ENCODE assay signal across 1 cellular context in the genomic region with DNA sequence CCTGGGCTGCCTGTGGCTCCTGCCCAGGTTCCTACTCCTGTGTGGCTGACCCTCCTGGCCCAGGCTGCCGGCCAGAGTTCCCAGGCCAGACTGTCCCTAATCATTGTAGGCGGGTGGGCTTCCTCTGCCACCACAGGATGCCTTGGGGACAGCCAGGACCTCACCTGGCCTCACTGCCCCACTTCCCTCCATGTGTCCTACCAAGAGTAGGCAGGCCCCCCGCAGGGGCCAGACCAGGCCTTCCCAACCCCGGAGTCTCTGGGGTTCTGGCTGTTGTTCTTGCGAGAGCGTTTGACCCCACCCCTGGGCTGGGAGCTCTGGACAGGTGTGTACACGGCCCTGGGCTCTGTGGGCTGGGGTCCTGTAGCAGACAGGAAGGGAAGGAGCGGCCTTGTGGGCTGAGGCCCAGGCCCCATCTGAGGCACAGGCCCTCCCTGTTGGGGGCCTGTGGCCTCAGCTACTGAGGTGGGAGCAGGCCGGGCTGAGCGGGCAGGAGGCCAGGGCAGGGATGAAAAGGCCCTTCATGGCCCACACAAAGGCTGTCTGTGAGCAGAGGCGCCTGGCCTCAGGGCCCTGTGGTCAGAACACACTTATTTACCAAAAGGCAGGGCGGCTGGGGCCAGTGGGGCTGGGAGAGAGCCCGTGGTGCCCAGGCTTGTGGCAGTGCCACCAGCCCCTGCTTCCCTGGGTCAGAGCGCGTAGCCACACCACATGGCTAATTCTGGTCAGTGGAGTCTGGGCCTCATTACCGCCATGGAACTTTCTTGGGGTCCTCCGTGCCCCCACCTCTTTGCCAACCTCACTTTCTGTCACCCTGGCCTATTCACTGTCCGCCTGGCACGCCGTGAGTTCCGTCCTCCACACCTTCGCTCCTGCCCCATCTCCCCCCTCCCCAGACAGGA.
A peak's percentile ranks its signal among the peaks of the same experiment; 100 is the strongest.
TF ChIP-seq lines count a peak whose summit lies in the region.

No MANE protein-coding gene starts in this region.

TF ChIP-seq in HepG2, 621 proteins besides CTCF, POLR2A, EP300 and RAD21 (continued from another document and continues in another):
- TF ChIP-seq, protein P1, sequence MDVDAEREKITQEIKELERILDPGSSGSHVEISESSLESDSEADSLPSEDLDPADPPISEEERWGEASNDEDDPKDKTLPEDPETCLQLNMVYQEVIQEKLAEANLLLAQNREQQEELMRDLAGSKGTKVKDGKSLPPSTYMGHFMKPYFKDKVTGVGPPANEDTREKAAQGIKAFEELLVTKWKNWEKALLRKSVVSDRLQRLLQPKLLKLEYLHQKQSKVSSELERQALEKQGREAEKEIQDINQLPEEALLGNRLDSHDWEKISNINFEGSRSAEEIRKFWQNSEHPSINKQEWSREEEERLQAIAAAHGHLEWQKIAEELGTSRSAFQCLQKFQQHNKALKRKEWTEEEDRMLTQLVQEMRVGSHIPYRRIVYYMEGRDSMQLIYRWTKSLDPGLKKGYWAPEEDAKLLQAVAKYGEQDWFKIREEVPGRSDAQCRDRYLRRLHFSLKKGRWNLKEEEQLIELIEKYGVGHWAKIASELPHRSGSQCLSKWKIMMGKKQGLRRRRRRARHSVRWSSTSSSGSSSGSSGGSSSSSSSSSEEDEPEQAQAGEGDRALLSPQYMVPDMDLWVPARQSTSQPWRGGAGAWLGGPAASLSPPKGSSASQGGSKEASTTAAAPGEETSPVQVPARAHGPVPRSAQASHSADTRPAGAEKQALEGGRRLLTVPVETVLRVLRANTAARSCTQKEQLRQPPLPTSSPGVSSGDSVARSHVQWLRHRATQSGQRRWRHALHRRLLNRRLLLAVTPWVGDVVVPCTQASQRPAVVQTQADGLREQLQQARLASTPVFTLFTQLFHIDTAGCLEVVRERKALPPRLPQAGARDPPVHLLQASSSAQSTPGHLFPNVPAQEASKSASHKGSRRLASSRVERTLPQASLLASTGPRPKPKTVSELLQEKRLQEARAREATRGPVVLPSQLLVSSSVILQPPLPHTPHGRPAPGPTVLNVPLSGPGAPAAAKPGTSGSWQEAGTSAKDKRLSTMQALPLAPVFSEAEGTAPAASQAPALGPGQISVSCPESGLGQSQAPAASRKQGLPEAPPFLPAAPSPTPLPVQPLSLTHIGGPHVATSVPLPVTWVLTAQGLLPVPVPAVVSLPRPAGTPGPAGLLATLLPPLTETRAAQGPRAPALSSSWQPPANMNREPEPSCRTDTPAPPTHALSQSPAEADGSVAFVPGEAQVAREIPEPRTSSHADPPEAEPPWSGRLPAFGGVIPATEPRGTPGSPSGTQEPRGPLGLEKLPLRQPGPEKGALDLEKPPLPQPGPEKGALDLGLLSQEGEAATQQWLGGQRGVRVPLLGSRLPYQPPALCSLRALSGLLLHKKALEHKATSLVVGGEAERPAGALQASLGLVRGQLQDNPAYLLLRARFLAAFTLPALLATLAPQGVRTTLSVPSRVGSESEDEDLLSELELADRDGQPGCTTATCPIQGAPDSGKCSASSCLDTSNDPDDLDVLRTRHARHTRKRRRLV (CRISPR knock-in tag; IDR thresholded peaks at IDR 0.05): peak; percentile 48; the same call in 1 of the 2 replicates
- TF ChIP-seq ADNP (CRISPR knock-in tag; IDR thresholded peaks at IDR 0.05) (peak; percentile 39; the same call in 1 of the 2 replicates), ZNF12 (CRISPR knock-in tag; IDR thresholded peaks at IDR 0.05) (peak; percentile 71; the same call in 1 of the 2 replicates), ZNF430 (CRISPR knock-in tag; IDR thresholded peaks at IDR 0.05) (no peak), MED1 (CRISPR knock-in tag; IDR thresholded peaks at IDR 0.05) (peak; percentile 83), ZNF296 (CRISPR knock-in tag; conservative IDR thresholded peaks at IDR 0.05) (peak; percentile 76; the same call in 1 of the 2 replicates), NRL (CRISPR knock-in tag; IDR thresholded peaks at IDR 0.05; ENCODE audit: borderline replicate concordance) (peak; percentile 66; the same call in 1 of the 2 replicates), NFIC (IDR thresholded peaks at IDR 0.05; ENCODE audit: low read length) (no peak; the same call in 1 of the 2 replicates), ZSCAN9 (CRISPR knock-in tag; IDR thresholded peaks at IDR 0.05; ENCODE audit: borderline replicate concordance) (peak; percentile 78), SMAD9 (CRISPR knock-in tag; IDR thresholded peaks at IDR 0.05) (peak; percentile 86; the same call in 1 of the 2 replicates), TCF7 (IDR thresholded peaks at IDR 0.05; ENCODE audit: low read depth) (peak; percentile 46), MEIS1 (CRISPR knock-in tag; IDR thresholded peaks at IDR 0.05; ENCODE audit: borderline replicate concordance) (peak; percentile 47)
- TF ChIP-seq, protein P2, sequence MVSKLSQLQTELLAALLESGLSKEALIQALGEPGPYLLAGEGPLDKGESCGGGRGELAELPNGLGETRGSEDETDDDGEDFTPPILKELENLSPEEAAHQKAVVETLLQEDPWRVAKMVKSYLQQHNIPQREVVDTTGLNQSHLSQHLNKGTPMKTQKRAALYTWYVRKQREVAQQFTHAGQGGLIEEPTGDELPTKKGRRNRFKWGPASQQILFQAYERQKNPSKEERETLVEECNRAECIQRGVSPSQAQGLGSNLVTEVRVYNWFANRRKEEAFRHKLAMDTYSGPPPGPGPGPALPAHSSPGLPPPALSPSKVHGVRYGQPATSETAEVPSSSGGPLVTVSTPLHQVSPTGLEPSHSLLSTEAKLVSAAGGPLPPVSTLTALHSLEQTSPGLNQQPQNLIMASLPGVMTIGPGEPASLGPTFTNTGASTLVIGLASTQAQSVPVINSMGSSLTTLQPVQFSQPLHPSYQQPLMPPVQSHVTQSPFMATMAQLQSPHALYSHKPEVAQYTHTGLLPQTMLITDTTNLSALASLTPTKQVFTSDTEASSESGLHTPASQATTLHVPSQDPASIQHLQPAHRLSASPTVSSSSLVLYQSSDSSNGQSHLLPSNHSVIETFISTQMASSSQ (IDR thresholded peaks at IDR 0.05; ENCODE audit: low read depth): peak; percentile 57
- TF ChIP-seq, protein P2 (CRISPR knock-in tag; IDR thresholded peaks at IDR 0.05; ENCODE audit: borderline replicate concordance): peak; percentile 90
- TF ChIP-seq, protein P3, sequence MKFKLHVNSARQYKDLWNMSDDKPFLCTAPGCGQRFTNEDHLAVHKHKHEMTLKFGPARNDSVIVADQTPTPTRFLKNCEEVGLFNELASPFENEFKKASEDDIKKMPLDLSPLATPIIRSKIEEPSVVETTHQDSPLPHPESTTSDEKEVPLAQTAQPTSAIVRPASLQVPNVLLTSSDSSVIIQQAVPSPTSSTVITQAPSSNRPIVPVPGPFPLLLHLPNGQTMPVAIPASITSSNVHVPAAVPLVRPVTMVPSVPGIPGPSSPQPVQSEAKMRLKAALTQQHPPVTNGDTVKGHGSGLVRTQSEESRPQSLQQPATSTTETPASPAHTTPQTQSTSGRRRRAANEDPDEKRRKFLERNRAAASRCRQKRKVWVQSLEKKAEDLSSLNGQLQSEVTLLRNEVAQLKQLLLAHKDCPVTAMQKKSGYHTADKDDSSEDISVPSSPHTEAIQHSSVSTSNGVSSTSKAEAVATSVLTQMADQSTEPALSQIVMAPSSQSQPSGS (CRISPR knock-in tag; IDR thresholded peaks at IDR 0.05): no peak
- TF ChIP-seq, protein P4, sequence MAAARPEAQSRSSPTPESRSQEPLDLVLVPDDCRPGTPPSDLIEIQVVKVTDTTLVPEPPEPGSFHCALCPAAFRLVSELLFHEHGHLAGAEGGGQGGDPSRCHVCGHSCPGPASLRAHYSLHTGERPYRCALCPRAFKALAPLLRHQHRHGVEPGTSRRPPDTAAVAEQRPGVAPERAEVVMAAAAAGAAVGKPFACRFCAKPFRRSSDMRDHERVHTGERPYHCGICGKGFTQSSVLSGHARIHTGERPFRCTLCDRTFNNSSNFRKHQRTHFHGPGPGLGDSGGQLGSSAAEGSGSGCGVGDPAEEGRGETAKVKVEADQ (CRISPR knock-in tag; IDR thresholded peaks at IDR 0.05; ENCODE audit: borderline replicate concordance): 0 out of 2 replicates have a peak, but pooled peaks have one; percentile 27
- TF ChIP-seq, protein P5, sequence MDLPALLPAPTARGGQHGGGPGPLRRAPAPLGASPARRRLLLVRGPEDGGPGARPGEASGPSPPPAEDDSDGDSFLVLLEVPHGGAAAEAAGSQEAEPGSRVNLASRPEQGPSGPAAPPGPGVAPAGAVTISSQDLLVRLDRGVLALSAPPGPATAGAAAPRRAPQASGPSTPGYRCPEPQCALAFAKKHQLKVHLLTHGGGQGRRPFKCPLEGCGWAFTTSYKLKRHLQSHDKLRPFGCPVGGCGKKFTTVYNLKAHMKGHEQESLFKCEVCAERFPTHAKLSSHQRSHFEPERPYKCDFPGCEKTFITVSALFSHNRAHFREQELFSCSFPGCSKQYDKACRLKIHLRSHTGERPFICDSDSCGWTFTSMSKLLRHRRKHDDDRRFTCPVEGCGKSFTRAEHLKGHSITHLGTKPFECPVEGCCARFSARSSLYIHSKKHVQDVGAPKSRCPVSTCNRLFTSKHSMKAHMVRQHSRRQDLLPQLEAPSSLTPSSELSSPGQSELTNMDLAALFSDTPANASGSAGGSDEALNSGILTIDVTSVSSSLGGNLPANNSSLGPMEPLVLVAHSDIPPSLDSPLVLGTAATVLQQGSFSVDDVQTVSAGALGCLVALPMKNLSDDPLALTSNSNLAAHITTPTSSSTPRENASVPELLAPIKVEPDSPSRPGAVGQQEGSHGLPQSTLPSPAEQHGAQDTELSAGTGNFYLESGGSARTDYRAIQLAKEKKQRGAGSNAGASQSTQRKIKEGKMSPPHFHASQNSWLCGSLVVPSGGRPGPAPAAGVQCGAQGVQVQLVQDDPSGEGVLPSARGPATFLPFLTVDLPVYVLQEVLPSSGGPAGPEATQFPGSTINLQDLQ (CRISPR knock-in tag; IDR thresholded peaks at IDR 0.05): peak; percentile 95
- TF ChIP-seq, protein P6, sequence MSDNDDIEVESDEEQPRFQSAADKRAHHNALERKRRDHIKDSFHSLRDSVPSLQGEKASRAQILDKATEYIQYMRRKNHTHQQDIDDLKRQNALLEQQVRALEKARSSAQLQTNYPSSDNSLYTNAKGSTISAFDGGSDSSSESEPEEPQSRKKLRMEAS (IDR thresholded peaks at IDR 0.05): peak; percentile 69
- TF ChIP-seq, protein P7, sequence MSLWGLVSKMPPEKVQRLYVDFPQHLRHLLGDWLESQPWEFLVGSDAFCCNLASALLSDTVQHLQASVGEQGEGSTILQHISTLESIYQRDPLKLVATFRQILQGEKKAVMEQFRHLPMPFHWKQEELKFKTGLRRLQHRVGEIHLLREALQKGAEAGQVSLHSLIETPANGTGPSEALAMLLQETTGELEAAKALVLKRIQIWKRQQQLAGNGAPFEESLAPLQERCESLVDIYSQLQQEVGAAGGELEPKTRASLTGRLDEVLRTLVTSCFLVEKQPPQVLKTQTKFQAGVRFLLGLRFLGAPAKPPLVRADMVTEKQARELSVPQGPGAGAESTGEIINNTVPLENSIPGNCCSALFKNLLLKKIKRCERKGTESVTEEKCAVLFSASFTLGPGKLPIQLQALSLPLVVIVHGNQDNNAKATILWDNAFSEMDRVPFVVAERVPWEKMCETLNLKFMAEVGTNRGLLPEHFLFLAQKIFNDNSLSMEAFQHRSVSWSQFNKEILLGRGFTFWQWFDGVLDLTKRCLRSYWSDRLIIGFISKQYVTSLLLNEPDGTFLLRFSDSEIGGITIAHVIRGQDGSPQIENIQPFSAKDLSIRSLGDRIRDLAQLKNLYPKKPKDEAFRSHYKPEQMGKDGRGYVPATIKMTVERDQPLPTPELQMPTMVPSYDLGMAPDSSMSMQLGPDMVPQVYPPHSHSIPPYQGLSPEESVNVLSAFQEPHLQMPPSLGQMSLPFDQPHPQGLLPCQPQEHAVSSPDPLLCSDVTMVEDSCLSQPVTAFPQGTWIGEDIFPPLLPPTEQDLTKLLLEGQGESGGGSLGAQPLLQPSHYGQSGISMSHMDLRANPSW (CRISPR knock-in tag; IDR thresholded peaks at IDR 0.05; ENCODE audit: borderline replicate concordance): no peak
- TF ChIP-seq, protein P8, sequence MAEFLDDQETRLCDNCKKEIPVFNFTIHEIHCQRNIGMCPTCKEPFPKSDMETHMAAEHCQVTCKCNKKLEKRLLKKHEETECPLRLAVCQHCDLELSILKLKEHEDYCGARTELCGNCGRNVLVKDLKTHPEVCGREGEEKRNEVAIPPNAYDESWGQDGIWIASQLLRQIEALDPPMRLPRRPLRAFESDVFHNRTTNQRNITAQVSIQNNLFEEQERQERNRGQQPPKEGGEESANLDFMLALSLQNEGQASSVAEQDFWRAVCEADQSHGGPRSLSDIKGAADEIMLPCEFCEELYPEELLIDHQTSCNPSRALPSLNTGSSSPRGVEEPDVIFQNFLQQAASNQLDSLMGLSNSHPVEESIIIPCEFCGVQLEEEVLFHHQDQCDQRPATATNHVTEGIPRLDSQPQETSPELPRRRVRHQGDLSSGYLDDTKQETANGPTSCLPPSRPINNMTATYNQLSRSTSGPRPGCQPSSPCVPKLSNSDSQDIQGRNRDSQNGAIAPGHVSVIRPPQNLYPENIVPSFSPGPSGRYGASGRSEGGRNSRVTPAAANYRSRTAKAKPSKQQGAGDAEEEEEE (CRISPR knock-in tag; IDR thresholded peaks at IDR 0.05; ENCODE audit: borderline replicate concordance): no peak
- TF ChIP-seq, protein P9, sequence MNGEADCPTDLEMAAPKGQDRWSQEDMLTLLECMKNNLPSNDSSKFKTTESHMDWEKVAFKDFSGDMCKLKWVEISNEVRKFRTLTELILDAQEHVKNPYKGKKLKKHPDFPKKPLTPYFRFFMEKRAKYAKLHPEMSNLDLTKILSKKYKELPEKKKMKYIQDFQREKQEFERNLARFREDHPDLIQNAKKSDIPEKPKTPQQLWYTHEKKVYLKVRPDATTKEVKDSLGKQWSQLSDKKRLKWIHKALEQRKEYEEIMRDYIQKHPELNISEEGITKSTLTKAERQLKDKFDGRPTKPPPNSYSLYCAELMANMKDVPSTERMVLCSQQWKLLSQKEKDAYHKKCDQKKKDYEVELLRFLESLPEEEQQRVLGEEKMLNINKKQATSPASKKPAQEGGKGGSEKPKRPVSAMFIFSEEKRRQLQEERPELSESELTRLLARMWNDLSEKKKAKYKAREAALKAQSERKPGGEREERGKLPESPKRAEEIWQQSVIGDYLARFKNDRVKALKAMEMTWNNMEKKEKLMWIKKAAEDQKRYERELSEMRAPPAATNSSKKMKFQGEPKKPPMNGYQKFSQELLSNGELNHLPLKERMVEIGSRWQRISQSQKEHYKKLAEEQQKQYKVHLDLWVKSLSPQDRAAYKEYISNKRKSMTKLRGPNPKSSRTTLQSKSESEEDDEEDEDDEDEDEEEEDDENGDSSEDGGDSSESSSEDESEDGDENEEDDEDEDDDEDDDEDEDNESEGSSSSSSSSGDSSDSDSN (CRISPR knock-in tag; IDR thresholded peaks at IDR 0.05): peak; percentile 95
